ENCODE assay signal across 12 cellular contexts in genomic region chr6:142764306-142764705, GRCh38.
"Had no signal": no experiment of that assay in that cellular context is flagged by ENCODE, and none has a peak within 500 bp of the region (broad histone marks: within the 10 kb centered on the region; RNA-seq: fewer than 3 reads in every experiment).

No MANE protein-coding gene starts in this region.

- H3K4me3 Mint-ChIP-seq: central memory CD8-positive, alpha-beta T cell; effector memory CD8-positive, alpha-beta T cell; stimulated activated effector memory CD8-positive, alpha-beta T cell treated with anti-CD3 and anti-CD28 coated beads, Interleukin-12 subunit alpha, Interleukin-12 subunit beta, amount 100 ng/mL, for 72 hours had no signal

- DNase-seq: activated naive CD4-positive, alpha-beta T cell; body of pancreas; effector memory CD8-positive, alpha-beta T cell; gastrocnemius medialis; posterior cingulate gyrus; right cardiac atrium had no signal

- H3K4me3 ChIP-seq: body of pancreas, gastrocnemius medialis, smooth muscle cell, tibial nerve, vagina had no signal

- H3K27me3 Mint-ChIP-seq: central memory CD8-positive, alpha-beta T cell; effector memory CD8-positive, alpha-beta T cell had no signal

- H3K27ac Mint-ChIP-seq: stimulated activated effector memory CD8-positive, alpha-beta T cell treated with anti-CD3 and anti-CD28 coated beads, Interleukin-12 subunit alpha, Interleukin-12 subunit beta, amount 100 ng/mL, for 72 hours had no signal

- H3K9me3 Mint-ChIP-seq: central memory CD8-positive, alpha-beta T cell; effector memory CD8-positive, alpha-beta T cell; stimulated activated effector memory CD8-positive, alpha-beta T cell treated with anti-CD3 and anti-CD28 coated beads, Interleukin-12 subunit alpha, Interleukin-12 subunit beta, amount 100 ng/mL, for 72 hours had no signal

- H3K4me1 Mint-ChIP-seq: stimulated activated effector memory CD8-positive, alpha-beta T cell treated with anti-CD3 and anti-CD28 coated beads, Interleukin-12 subunit alpha, Interleukin-12 subunit beta, amount 100 ng/mL, for 72 hours had no signal

- ATAC-seq: activated CD4-positive, CD25-positive, alpha-beta regulatory T cell treated with anti-CD3 and anti-CD28 coated beads, Interleukin-2, amount 50 U/mL, for 24 hours; body of pancreas; effector memory CD8-positive, alpha-beta T cell; gastrocnemius medialis; right cardiac atrium; stimulated activated effector memory CD8-positive, alpha-beta T cell treated with anti-CD3 and anti-CD28 coated beads, Interleukin-12 subunit alpha, Interleukin-12 subunit beta, amount 100 ng/mL, for 72 hours had no signal
